Comparison of ENCODE assay signal across 14 cellular contexts in the genomic region with DNA sequence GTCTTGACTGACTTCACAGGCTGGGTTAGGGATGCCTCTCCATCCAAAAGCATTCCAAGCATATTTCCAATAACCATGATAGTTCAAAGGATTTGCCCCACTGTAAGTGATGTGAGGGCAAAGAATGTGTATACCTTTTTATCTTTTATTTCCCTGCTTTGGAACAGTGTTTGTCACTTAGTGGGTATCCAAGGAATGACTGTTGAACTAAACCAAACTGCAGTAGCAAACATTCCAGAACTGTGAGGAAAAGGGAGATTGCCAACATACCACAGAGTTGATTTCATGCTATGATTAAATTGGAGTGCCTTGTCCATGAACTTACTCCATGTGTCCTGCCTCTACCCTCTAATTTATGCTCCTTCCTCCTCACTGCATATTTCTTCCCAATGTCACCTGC.
DNase-seq lines count a peak whose midpoint lies in the region; ATAC-seq and TF ChIP-seq lines count a peak whose summit lies in the region.
"Had no signal": no experiment of that assay in that cellular context is flagged by ENCODE, and none has a peak within 500 bp of the region (broad histone marks: within the 10 kb centered on the region; RNA-seq: fewer than 3 reads in every experiment).

No MANE protein-coding gene starts in this region.

- no peaks in the 10 kb centered on the region for H3K9me3 ChIP-seq in osteoblast (ENCODE audit: low read depth, low read length)
- H3K9me3 ChIP-seq: psoas muscle had no signal

- ATAC-seq in HG02759 (IDR thresholded peaks at IDR 0.05; ENCODE audit: unreplicated experiment) (no peak), GM18858 (IDR thresholded peaks at IDR 0.05; ENCODE audit: unreplicated experiment) (no peak)
- ATAC-seq: psoas muscle had no signal

- H3K4me3 ChIP-seq in epithelial cell of esophagus (ENCODE audit: low read length) (no peak overlapping the region), osteoblast (ENCODE audit: insufficient read depth, low read length) (no peak overlapping the region)
- H3K4me3 ChIP-seq: psoas muscle had no signal

- no peaks in the 10 kb centered on the region for H4K20me1 ChIP-seq in osteoblast (ENCODE audit: insufficient read depth, low read length)

- no peak for TF ChIP-seq CTCF in epithelial cell of esophagus (IDR thresholded peaks at IDR 0.05; ENCODE audit: insufficient read depth, low read depth, low read length, missing control alignments)
- TF ChIP-seq CTCF in osteoblast (IDR thresholded peaks at IDR 0.05; ENCODE audit: extremely low read depth, low read depth, low read length), result no peak

- no peaks in the 10 kb centered on the region for H3K27me3 ChIP-seq in osteoblast (ENCODE audit: insufficient read depth, low read length)

- peak overlapping the region; percentile 25 for H3K4me2 ChIP-seq in osteoblast (ENCODE audit: insufficient read depth, low read length)

- DNase-seq in EL, result peak; percentile 97
- peak; percentile 24 for DNase-seq in RKO (ENCODE audit: low spot score)
- DNase-seq in epithelial cell of esophagus (ENCODE audit: low read depth), result peak; percentile 49
- peak; percentile 17 for DNase-seq in osteoblast (ENCODE audit: insufficient read length, low spot score, missing footprints)
- DNase-seq in globus pallidus (ENCODE audit: low spot score), result no peak
- DNase-seq in NCI-H2171 treated with DMSO at 0.1 percent for 48 hours (lab: John Stamatoyannopoulos, UW), result no peak
- DNase-seq: COR-L47, hypothalamus, Karpas-422, NCI-H2171, psoas muscle, T-helper 9 cell had no signal

- H3K4me1 ChIP-seq in osteoblast (ENCODE audit: insufficient read depth, low read length), result peaks cover 21% of the 10 kb centered on the region
- H3K4me1 ChIP-seq: psoas muscle had no signal

- H2AFZ ChIP-seq in osteoblast (ENCODE audit: low read length), result no peak overlapping the region

- H3K27ac ChIP-seq in osteoblast (ENCODE audit: low read depth, low read length), result peak overlapping the region; percentile 81
- H3K27ac ChIP-seq: psoas muscle had no signal

- no peaks in the 10 kb centered on the region for H3K36me3 ChIP-seq in osteoblast (ENCODE audit: insufficient read depth, low read length)

- no peaks in the 10 kb centered on the region for H3K79me2 ChIP-seq in osteoblast (ENCODE audit: insufficient read depth, low read length)

Comparison
In these comparisons a context has a peak if more than half of its experiments do, and no peak if none do; other contexts are left out.
1. DNase-seq: peak in EL (single experiment), RKO (single experiment), epithelial cell of esophagus (single experiment) and osteoblast (single experiment); none in globus pallidus (single experiment) and NCI-H2171 treated with DMSO at 0.1 percent for 48 hours (single experiment).